ENCODE assay signal across 26 cellular contexts in the genomic region with DNA sequence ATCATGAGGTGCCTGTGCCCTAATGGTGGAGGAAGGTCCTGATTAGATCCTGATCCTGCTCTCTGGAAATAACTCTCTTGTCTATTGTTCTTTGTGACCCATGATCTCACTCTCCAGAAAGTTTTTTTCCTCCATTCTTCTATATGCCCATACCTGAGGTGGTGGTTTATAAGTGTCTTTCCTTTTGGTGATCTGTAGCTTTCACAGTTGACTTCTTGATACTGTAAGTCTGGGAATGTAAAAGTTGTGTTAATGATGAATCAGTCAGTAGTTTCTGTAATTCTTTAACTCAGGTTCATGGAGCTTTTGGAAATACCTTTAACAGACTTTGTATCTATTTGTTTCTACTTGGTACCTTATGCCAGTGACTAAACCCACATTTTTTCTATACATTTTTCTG.
"Had no signal": no experiment of that assay in that cellular context is flagged by ENCODE, and none has a peak within 500 bp of the region (broad histone marks: within the 10 kb centered on the region; RNA-seq: fewer than 3 reads in every experiment).

No MANE protein-coding gene starts in this region.

- ATAC-seq: left colon; left lung; natural killer cell; right cardiac atrium; stimulated activated memory B cell treated with anti-CD40 and anti-IgM and Interleukin-4, amounts not matched to agents 10 μg/mL and 1 μg/mL and 100 μg/mL, for 72 hours; stimulated activated naive CD8-positive, alpha-beta T cell treated with anti-CD3 and anti-CD28 coated beads, Interleukin-15, amount 100 ng/mL, for 72 hours had no signal

- H3K36me3 ChIP-seq: left lung, ovary, sigmoid colon, spleen, tibial nerve, uterus had no signal

- H3K4me1 ChIP-seq: left lung, sigmoid colon, spleen, tibial nerve, uterus had no signal

- H3K27ac Mint-ChIP-seq: memory B cell; naive B cell; natural killer cell; progenitor cell of endocrine pancreas; stimulated activated memory B cell treated with anti-CD40 and anti-IgM and Interleukin-4, amounts not matched to agents 10 μg/mL and 1 μg/mL and 100 μg/mL, for 72 hours; stimulated activated naive CD8-positive, alpha-beta T cell treated with anti-CD3 and anti-CD28 coated beads, Interleukin-15, amount 100 ng/mL, for 72 hours; type B pancreatic cell had no signal

- H3K9me3 Mint-ChIP-seq: type B pancreatic cell had no signal

- H3K27me3 ChIP-seq: left lung, ovary, sigmoid colon, spleen, tibial nerve, uterus had no signal

- H3K9me3 ChIP-seq: left lung, ovary, sigmoid colon, tibial nerve, uterus had no signal

- H3K4me3 Mint-ChIP-seq: memory B cell; naive B cell; natural killer cell; stimulated activated memory B cell treated with anti-CD40 and anti-IgM and Interleukin-4, amounts not matched to agents 10 μg/mL and 1 μg/mL and 100 μg/mL, for 72 hours; stimulated activated naive CD8-positive, alpha-beta T cell treated with anti-CD3 and anti-CD28 coated beads, Interleukin-15, amount 100 ng/mL, for 72 hours; type B pancreatic cell had no signal

- H3K36me3 Mint-ChIP-seq: memory B cell; naive B cell; natural killer cell; stimulated activated memory B cell treated with anti-CD40 and anti-IgM and Interleukin-4, amounts not matched to agents 10 μg/mL and 1 μg/mL and 100 μg/mL, for 72 hours; type B pancreatic cell had no signal

- H3K27ac ChIP-seq: left lung, ovary, sigmoid colon, spleen, tibial nerve, uterus had no signal

- DNase-seq: head of caudate nucleus; hippocampal formation; kidney; left colon; left lung; naive B cell; natural killer cell; ovary; retina; right cardiac atrium; sigmoid colon; small intestine; spleen; stimulated activated CD4-positive, alpha-beta T cell treated with anti-CD3 and anti-CD28 coated beads, Interleukin-2, amount 100 ng/mL, for 48 hours; stimulated activated CD4-positive, alpha-beta T cell treated with anti-CD3 and anti-CD28 coated beads, Interleukin-4, amount 100 ng/mL, for 4 hours; stimulated activated CD8-positive, alpha-beta memory T cell treated with anti-CD3 and anti-CD28 coated beads, Interleukin-4, amount 100 ng/mL, for 48 hours; stimulated activated naive CD4-positive, alpha-beta T cell treated with Interleukin-2 at 50 U/mL for 16 hours; stimulated activated naive CD8-positive, alpha-beta T cell treated with anti-CD3 and anti-CD28 coated beads, Interleukin-15, amount 100 ng/mL, for 72 hours; substantia nigra; uterus had no signal

- H3K4me1 Mint-ChIP-seq: memory B cell; naive B cell; natural killer cell; stimulated activated memory B cell treated with anti-CD40 and anti-IgM and Interleukin-4, amounts not matched to agents 10 μg/mL and 1 μg/mL and 100 μg/mL, for 72 hours; stimulated activated naive CD8-positive, alpha-beta T cell treated with anti-CD3 and anti-CD28 coated beads, Interleukin-15, amount 100 ng/mL, for 72 hours had no signal

- H3K4me3 ChIP-seq: left lung, lung, ovary, sigmoid colon, spleen, tibial nerve, uterus had no signal

- H3K27me3 Mint-ChIP-seq: memory B cell; naive B cell; progenitor cell of endocrine pancreas; stimulated activated memory B cell treated with anti-CD40 and anti-IgM and Interleukin-4, amounts not matched to agents 10 μg/mL and 1 μg/mL and 100 μg/mL, for 72 hours; stimulated activated naive CD8-positive, alpha-beta T cell treated with anti-CD3 and anti-CD28 coated beads, Interleukin-15, amount 100 ng/mL, for 72 hours had no signal

- FAIRE-seq: kidney, small intestine had no signal
